Comparison of ENCODE assay signal across 2 cellular contexts in the genomic region with DNA sequence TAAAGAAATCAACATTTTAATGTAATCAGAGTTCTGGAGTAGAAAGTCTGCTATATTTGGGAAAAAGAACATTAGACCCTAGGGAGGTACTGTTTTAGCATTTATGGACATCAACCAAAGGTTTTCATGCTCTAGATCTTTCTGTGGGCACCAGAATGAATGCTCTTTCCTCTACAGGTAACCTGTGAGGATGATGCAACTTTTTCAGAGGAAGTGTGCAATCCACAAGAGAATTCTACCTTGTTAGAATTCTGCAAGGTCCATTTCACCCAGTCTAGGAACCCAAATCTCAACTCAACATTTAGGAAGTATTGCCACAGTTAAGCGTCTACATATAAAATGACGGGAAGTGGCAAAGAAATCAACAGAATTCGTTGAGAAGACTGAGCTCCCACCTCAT.
TF ChIP-seq lines count a peak whose summit lies in the region.

No MANE protein-coding gene starts in this region.

TF ChIP-seq in HepG2, 621 proteins besides CTCF, POLR2A, EP300 and RAD21 (continued from another document):
- TF ChIP-seq ATF7 (IDR thresholded peaks at IDR 0.05) (0 out of 2 replicates have a peak, but pooled peaks have one; percentile 4), ATF7 (CRISPR knock-in tag; IDR thresholded peaks at IDR 0.05) (no peak), GZF1 (CRISPR knock-in tag; IDR thresholded peaks at IDR 0.05) (no peak)
TF ChIP-seq in HepG2: peak in this region for 2.

TF ChIP-seq in K562, 482 proteins besides CTCF, POLR2A, EP300 and RAD21 (continues in another document):
- TF ChIP-seq, protein P1, sequence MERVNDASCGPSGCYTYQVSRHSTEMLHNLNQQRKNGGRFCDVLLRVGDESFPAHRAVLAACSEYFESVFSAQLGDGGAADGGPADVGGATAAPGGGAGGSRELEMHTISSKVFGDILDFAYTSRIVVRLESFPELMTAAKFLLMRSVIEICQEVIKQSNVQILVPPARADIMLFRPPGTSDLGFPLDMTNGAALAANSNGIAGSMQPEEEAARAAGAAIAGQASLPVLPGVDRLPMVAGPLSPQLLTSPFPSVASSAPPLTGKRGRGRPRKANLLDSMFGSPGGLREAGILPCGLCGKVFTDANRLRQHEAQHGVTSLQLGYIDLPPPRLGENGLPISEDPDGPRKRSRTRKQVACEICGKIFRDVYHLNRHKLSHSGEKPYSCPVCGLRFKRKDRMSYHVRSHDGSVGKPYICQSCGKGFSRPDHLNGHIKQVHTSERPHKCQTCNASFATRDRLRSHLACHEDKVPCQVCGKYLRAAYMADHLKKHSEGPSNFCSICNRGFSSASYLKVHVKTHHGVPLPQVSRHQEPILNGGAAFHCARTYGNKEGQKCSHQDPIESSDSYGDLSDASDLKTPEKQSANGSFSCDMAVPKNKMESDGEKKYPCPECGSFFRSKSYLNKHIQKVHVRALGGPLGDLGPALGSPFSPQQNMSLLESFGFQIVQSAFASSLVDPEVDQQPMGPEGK (CRISPR knock-in tag; IDR thresholded peaks at IDR 0.05; ENCODE audit: borderline replicate concordance): no peak
- TF ChIP-seq RAD51 (IDR thresholded peaks at IDR 0.05; ENCODE audit: borderline replicate concordance, low read depth) (no peak), ZNF274 (IDR thresholded peaks at IDR 0.05; ENCODE audit: borderline replicate concordance, low read depth, low read length) (no peak), JUNB (CRISPR knock-in tag; conservative IDR thresholded peaks at IDR 0.05) (no peak), CEBPG (CRISPR knock-in tag; IDR thresholded peaks at IDR 0.05) (no peak), CEBPG (tag; conservative IDR thresholded peaks at IDR 0.05 in 1 of 2, IDR thresholded peaks at IDR 0.05 in 1 of 2) (peak; percentile 65 to 67), TAF1 (IDR thresholded peaks at IDR 0.05; ENCODE audit: control insufficient read depth, extremely low read depth, insufficient read depth, low read length, severe bottlenecking) (no peak), POLR3A (IDR thresholded peaks at IDR 0.05; ENCODE audit: borderline replicate concordance, extremely low read depth, insufficient read depth, insufficient read length) (no peak), ZSCAN32 (CRISPR knock-in tag; IDR thresholded peaks at IDR 0.05) (peak; percentile 56; the same call in 1 of the 2 replicates), KLF13 (tag; IDR thresholded peaks at IDR 0.05; ENCODE audit: borderline replicate concordance, low read depth) (no peak), ZNF77 (CRISPR knock-in tag; IDR thresholded peaks at IDR 0.05) (no peak), EZH2 (IDR thresholded peaks at IDR 0.05; ENCODE audit: borderline replicate concordance, low read depth, low read length) (no peak), ZNF197 (CRISPR knock-in tag; IDR thresholded peaks at IDR 0.05; ENCODE audit: low read depth) (no peak), ASH1L (IDR thresholded peaks at IDR 0.05; ENCODE audit: borderline replicate concordance, low read depth, partially characterized antibody) (no peak), ZNF696 (CRISPR knock-in tag; conservative IDR thresholded peaks at IDR 0.05) (no peak), CBX8 (IDR thresholded peaks at IDR 0.05; ENCODE audit: borderline replicate concordance, extremely low read depth, low read depth, low read length, poor library complexity, severe bottlenecking) (no peak), TBP (optimal IDR thresholded peaks at IDR 0.05; ENCODE audit: low read depth, low read length) (no peak), CEBPB (tag; IDR thresholded peaks at IDR 0.05) (peak; percentile 56)
- TF ChIP-seq, protein P2, sequence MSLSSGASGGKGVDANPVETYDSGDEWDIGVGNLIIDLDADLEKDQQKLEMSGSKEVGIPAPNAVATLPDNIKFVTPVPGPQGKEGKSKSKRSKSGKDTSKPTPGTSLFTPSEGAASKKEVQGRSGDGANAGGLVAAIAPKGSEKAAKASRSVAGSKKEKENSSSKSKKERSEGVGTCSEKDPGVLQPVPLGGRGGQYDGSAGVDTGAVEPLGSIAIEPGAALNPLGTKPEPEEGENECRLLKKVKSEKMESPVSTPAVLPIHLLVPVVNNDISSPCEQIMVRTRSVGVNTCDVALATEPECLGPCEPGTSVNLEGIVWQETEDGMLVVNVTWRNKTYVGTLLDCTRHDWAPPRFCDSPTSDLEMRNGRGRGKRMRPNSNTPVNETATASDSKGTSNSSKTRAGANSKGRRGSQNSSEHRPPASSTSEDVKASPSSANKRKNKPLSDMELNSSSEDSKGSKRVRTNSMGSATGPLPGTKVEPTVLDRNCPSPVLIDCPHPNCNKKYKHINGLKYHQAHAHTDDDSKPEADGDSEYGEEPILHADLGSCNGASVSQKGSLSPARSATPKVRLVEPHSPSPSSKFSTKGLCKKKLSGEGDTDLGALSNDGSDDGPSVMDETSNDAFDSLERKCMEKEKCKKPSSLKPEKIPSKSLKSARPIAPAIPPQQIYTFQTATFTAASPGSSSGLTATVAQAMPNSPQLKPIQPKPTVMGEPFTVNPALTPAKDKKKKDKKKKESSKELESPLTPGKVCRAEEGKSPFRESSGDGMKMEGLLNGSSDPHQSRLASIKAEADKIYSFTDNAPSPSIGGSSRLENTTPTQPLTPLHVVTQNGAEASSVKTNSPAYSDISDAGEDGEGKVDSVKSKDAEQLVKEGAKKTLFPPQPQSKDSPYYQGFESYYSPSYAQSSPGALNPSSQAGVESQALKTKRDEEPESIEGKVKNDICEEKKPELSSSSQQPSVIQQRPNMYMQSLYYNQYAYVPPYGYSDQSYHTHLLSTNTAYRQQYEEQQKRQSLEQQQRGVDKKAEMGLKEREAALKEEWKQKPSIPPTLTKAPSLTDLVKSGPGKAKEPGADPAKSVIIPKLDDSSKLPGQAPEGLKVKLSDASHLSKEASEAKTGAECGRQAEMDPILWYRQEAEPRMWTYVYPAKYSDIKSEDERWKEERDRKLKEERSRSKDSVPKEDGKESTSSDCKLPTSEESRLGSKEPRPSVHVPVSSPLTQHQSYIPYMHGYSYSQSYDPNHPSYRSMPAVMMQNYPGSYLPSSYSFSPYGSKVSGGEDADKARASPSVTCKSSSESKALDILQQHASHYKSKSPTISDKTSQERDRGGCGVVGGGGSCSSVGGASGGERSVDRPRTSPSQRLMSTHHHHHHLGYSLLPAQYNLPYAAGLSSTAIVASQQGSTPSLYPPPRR (CRISPR knock-in tag; IDR thresholded peaks at IDR 0.05; ENCODE audit: borderline replicate concordance): no peak
- TF ChIP-seq, protein P3, sequence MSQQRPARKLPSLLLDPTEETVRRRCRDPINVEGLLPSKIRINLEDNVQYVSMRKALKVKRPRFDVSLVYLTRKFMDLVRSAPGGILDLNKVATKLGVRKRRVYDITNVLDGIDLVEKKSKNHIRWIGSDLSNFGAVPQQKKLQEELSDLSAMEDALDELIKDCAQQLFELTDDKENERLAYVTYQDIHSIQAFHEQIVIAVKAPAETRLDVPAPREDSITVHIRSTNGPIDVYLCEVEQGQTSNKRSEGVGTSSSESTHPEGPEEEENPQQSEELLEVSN (IDR thresholded peaks at IDR 0.05; ENCODE audit: borderline replicate concordance in 1 of 2, extremely low read depth in 1 of 2, insufficient read depth in 1 of 2, insufficient read length in 1 of 2, low read depth in 1 of 2, low read length in 1 of 2, poor library complexity in 1 of 2, severe bottlenecking in 1 of 2): no peak
- TF ChIP-seq, protein P4, sequence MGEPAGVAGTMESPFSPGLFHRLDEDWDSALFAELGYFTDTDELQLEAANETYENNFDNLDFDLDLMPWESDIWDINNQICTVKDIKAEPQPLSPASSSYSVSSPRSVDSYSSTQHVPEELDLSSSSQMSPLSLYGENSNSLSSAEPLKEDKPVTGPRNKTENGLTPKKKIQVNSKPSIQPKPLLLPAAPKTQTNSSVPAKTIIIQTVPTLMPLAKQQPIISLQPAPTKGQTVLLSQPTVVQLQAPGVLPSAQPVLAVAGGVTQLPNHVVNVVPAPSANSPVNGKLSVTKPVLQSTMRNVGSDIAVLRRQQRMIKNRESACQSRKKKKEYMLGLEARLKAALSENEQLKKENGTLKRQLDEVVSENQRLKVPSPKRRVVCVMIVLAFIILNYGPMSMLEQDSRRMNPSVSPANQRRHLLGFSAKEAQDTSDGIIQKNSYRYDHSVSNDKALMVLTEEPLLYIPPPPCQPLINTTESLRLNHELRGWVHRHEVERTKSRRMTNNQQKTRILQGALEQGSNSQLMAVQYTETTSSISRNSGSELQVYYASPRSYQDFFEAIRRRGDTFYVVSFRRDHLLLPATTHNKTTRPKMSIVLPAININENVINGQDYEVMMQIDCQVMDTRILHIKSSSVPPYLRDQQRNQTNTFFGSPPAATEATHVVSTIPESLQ (CRISPR knock-in tag; IDR thresholded peaks at IDR 0.05): no peak
- TF ChIP-seq, protein P5, sequence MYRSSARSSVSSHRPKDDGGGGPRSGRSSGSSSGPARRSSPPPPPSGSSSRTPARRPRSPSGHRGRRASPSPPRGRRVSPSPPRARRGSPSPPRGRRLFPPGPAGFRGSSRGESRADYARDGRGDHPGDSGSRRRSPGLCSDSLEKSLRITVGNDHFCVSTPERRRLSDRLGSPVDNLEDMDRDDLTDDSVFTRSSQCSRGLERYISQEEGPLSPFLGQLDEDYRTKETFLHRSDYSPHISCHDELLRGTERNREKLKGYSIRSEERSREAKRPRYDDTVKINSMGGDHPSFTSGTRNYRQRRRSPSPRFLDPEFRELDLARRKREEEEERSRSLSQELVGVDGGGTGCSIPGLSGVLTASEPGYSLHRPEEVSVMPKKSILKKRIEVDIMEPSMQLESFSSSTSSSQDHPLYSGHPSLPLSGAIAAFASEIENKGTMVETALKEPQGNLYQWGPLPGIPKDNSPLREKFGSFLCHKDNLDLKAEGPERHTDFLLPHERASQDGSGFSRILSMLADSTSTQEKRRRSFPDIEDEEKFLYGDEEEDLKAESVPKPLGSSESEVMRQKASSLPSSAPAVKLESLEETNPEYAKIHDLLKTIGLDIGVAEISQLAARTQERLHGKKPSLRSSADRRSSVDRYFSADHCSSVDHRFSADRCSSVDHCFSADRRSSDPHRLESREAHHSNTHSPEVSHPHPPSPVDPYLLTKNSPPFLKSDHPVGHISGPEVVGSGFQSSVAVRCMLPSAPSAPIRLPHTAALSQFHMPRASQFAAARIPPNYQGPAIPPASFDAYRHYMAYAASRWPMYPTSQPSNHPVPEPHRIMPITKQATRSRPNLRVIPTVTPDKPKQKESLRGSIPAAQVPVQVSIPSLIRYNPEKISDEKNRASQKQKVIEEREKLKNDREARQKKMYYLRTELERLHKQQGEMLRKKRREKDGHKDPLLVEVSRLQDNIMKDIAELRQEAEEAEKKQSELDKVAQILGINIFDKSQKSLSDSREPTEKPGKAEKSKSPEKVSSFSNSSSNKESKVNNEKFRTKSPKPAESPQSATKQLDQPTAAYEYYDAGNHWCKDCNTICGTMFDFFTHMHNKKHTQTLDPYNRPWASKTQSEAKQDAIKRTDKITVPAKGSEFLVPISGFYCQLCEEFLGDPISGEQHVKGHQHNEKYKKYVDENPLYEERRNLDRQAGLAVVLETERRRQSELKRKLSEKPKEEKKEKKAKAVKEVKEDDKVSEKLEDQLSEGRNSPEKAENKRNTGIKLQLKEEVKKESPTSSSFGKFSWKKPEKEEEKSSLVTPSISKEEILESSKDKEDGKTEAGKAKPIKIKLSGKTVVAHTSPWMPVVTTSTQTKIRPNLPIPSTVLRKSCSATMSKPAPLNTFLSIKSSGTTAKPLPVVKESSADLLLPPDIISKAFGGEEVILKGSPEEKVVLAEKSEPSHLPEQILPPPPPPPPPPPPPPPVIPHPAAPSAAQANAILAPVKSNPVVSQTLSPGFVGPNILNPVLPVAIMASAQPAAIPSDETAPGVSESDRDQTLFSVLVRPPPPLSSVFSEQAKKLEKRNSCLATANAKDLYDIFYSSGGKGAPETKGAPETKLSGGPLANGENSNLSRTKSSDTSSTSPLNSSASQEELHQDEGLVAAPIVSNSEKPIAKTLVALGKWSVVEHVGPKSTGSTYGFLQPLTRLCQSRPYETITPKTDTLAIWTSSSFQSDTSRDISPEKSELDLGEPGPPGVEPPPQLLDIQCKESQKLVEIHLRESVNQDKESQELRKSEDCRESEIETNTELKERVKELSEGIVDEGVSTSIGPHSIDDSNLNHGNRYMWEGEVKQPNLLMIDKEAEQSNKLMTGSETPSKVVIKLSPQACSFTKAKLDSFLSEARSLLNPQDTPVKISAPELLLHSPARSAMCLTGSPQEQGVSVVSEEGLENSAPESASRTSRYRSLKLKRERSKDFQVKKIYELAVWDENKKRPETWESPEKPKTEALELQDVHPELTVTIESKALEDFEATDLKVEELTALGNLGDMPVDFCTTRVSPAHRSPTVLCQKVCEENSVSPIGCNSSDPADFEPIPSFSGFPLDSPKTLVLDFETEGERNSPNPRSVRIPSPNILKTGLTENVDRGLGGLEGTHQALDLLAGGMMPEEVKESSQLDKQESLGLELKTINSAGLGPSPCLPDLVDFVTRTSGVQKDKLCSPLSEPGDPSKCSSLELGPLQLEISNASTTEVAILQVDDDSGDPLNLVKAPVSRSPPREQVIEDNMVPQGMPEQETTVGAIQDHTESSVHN (IDR thresholded peaks at IDR 0.05; ENCODE audit: borderline replicate concordance in 1 of 2, low read depth in 1 of 2): no peak
- TF ChIP-seq, protein P6, sequence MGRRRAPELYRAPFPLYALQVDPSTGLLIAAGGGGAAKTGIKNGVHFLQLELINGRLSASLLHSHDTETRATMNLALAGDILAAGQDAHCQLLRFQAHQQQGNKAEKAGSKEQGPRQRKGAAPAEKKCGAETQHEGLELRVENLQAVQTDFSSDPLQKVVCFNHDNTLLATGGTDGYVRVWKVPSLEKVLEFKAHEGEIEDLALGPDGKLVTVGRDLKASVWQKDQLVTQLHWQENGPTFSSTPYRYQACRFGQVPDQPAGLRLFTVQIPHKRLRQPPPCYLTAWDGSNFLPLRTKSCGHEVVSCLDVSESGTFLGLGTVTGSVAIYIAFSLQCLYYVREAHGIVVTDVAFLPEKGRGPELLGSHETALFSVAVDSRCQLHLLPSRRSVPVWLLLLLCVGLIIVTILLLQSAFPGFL (CRISPR knock-in tag; IDR thresholded peaks at IDR 0.05): no peak
- TF ChIP-seq, protein P7, sequence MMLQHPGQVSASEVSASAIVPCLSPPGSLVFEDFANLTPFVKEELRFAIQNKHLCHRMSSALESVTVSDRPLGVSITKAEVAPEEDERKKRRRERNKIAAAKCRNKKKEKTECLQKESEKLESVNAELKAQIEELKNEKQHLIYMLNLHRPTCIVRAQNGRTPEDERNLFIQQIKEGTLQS (IDR thresholded peaks at IDR 0.05): peak; percentile 68
- TF ChIP-seq, protein P7 (CRISPR knock-in tag; conservative IDR thresholded peaks at IDR 0.05): no peak
- TF ChIP-seq, protein P8, sequence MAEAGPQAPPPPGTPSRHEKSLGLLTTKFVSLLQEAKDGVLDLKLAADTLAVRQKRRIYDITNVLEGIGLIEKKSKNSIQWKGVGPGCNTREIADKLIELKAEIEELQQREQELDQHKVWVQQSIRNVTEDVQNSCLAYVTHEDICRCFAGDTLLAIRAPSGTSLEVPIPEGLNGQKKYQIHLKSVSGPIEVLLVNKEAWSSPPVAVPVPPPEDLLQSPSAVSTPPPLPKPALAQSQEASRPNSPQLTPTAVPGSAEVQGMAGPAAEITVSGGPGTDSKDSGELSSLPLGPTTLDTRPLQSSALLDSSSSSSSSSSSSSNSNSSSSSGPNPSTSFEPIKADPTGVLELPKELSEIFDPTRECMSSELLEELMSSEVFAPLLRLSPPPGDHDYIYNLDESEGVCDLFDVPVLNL (CRISPR knock-in tag; IDR thresholded peaks at IDR 0.05; ENCODE audit: low read depth): no peak
- TF ChIP-seq, protein P9, sequence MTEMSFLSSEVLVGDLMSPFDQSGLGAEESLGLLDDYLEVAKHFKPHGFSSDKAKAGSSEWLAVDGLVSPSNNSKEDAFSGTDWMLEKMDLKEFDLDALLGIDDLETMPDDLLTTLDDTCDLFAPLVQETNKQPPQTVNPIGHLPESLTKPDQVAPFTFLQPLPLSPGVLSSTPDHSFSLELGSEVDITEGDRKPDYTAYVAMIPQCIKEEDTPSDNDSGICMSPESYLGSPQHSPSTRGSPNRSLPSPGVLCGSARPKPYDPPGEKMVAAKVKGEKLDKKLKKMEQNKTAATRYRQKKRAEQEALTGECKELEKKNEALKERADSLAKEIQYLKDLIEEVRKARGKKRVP (CRISPR knock-in tag; IDR thresholded peaks at IDR 0.05): peak; percentile 51; the same call in 1 of the 2 replicates
